19 cellular contexts compared by ENCODE assay signal in genomic region chr2:16129716-16130540, GRCh38.
DNase-seq lines count a peak whose midpoint lies in the region; ATAC-seq and TF ChIP-seq lines count a peak whose summit lies in the region.
"Had no signal": no experiment of that assay in that cellular context is flagged by ENCODE, and none has a peak within 500 bp of the region (broad histone marks: within the 10 kb centered on the region; RNA-seq: fewer than 3 reads in every experiment).

No MANE protein-coding gene starts in this region.

- peaks cover 24% of the 10 kb centered on the region for H3K4me1 ChIP-seq in BE2C
- H3K4me1 ChIP-seq in colonic mucosa, result no peaks in the 10 kb centered on the region
- no peaks in the 10 kb centered on the region for H3K4me1 ChIP-seq in esophagus muscularis mucosa
- no peaks in the 10 kb centered on the region for H3K4me1 ChIP-seq in CD8-positive, alpha-beta T cell (ENCODE audit: insufficient read depth, low read length)
- H3K4me1 ChIP-seq: A549, Caco-2 had no signal

- H3K27ac ChIP-seq in colonic mucosa, result no peak overlapping the region
- H3K27ac ChIP-seq in esophagus muscularis mucosa (replicated peaks in 1 of 4), result no peak overlapping the region
- no peak overlapping the region for H3K27ac ChIP-seq in CD8-positive, alpha-beta T cell (ENCODE audit: low read depth, low read length)
- H3K27ac ChIP-seq: A549, GM23248 had no signal

- POLR2A ChIA-PET in CD8-positive, alpha-beta T cell (lab: Charles Lee), result no interaction called here

- TF ChIP-seq CTCF in BE2C (IDR thresholded peaks at IDR 0.05; ENCODE audit: low read depth, low read length) (no peak), colonic mucosa (IDR thresholded peaks at IDR 0.05) (no peak), esophagus muscularis mucosa (IDR thresholded peaks at IDR 0.05) (no peak), osteocyte (IDR thresholded peaks at IDR 0.05) (no peak)
- no peak for TF ChIP-seq CTCF in CD8-positive, alpha-beta T cell (IDR thresholded peaks at IDR 0.05)

- no peak for TF ChIP-seq POLR2A in esophagus muscularis mucosa (IDR thresholded peaks at IDR 0.05; ENCODE audit: low read depth)

- no peak overlapping the region for H3K4me3 Mint-ChIP-seq in osteocyte (ENCODE audit: unreplicated experiment)
- H3K4me3 Mint-ChIP-seq in CD8-positive, alpha-beta T cell, result no peak overlapping the region
- H3K4me3 Mint-ChIP-seq: CD4-positive, alpha-beta memory T cell had no signal

- H3K4me3 ChIP-seq in BE2C (ENCODE audit: low read depth, low read length), result no peak overlapping the region
- no peak overlapping the region for H3K4me3 ChIP-seq in colonic mucosa
- no peak overlapping the region for H3K4me3 ChIP-seq in esophagus muscularis mucosa
- H3K4me3 ChIP-seq in CD8-positive, alpha-beta T cell (ENCODE audit: low read depth, low read length), result no peak overlapping the region
- H3K4me3 ChIP-seq: A549, GM23248 had no signal

- no peak overlapping the region for H3K9ac ChIP-seq in colonic mucosa (ENCODE audit: low read depth in 2 of 2, low read length in 2 of 2)
- H3K9ac ChIP-seq: GM23248 had no signal

- CTCF ChIA-PET in CD8-positive, alpha-beta T cell (lab: Charles Lee), result no interaction called here

- H3K27me3 ChIP-seq in BE2C (no peaks in the 10 kb centered on the region), colonic mucosa (no peaks in the 10 kb centered on the region), esophagus muscularis mucosa (peaks cover 0 to 3% (median 0%) of the 10 kb centered on the region in 4 donors)
- H3K27me3 ChIP-seq in CD8-positive, alpha-beta T cell (ENCODE audit: insufficient read depth, low read length), result no peaks in the 10 kb centered on the region

- ATAC-seq in HG02981 (IDR thresholded peaks at IDR 0.05; ENCODE audit: unreplicated experiment), result no peak
- ATAC-seq in CD8-positive, alpha-beta T cell, result no peak
- no peak for ATAC-seq in HG02763 (IDR thresholded peaks at IDR 0.05; ENCODE audit: unreplicated experiment)
- ATAC-seq: A549 had no signal

- H3K9me3 ChIP-seq in BE2C (peaks cover 14% of the 10 kb centered on the region), colonic mucosa (no peaks in the 10 kb centered on the region), esophagus muscularis mucosa (no peaks in the 10 kb centered on the region)
- H3K9me3 ChIP-seq in CD8-positive, alpha-beta T cell (ENCODE audit: low read length), result no peaks in the 10 kb centered on the region
- H3K9me3 ChIP-seq: A549, Caco-2 had no signal

- WGBS in esophagus muscularis mucosa, result 93% methylated on average over 8 of the region's 8 CpGs

- H3K36me3 ChIP-seq in BE2C (no peaks in the 10 kb centered on the region), colonic mucosa (no peaks in the 10 kb centered on the region), esophagus muscularis mucosa (no peaks in the 10 kb centered on the region)
- H3K36me3 ChIP-seq in CD8-positive, alpha-beta T cell (ENCODE audit: insufficient read depth, low read length), result no peaks in the 10 kb centered on the region

- intact Hi-C loops in colonic mucosa (cut with DNase I) (no loop called here), esophagus muscularis mucosa (cut with DNase I) (no loop called here)
- intact Hi-C loops in CD8-positive, alpha-beta T cell (cut with DNase I, micrococcal nuclease), result no loop called here

- no peaks in the 10 kb centered on the region for H3K36me3 Mint-ChIP-seq in osteocyte (ENCODE audit: unreplicated experiment)
- H3K36me3 Mint-ChIP-seq in CD8-positive, alpha-beta T cell, result no peaks in the 10 kb centered on the region
- H3K36me3 Mint-ChIP-seq: CD4-positive, alpha-beta memory T cell had no signal

- H3K4me1 Mint-ChIP-seq in osteocyte (ENCODE audit: unreplicated experiment), result no peaks in the 10 kb centered on the region
- no peaks in the 10 kb centered on the region for H3K4me1 Mint-ChIP-seq in CD8-positive, alpha-beta T cell (ENCODE audit: low read depth)
- H3K4me1 Mint-ChIP-seq: CD4-positive, alpha-beta memory T cell had no signal

- no peak for TF ChIP-seq EP300 in esophagus muscularis mucosa (IDR thresholded peaks at IDR 0.05)

- peak; percentile 96 for DNase-seq in BE2C
- peak; percentile 7 for DNase-seq in colonic mucosa
- peak; percentile 47 for DNase-seq in esophagus muscularis mucosa (ENCODE audit: extremely low spot score)
- peak; percentile 34 for DNase-seq in osteocyte (ENCODE audit: extremely low spot score, unreplicated experiment)
- DNase-seq in CD8-positive, alpha-beta T cell, result no peak
- DNase-seq: 8988T; ACHN; AML-193; C1 segment of cervical spinal cord; Caco-2; CD4-positive, alpha-beta memory T cell; DMS153; DND-41; GM23248; H7; HCEC 1CT had no signal

- H3K27me3 Mint-ChIP-seq in osteocyte (ENCODE audit: unreplicated experiment), result no peaks in the 10 kb centered on the region
- H3K27me3 Mint-ChIP-seq in CD8-positive, alpha-beta T cell (ENCODE audit: low read depth), result peaks cover 3% of the 10 kb centered on the region
- H3K27me3 Mint-ChIP-seq: CD4-positive, alpha-beta memory T cell had no signal

- no peak overlapping the region for H3K27ac Mint-ChIP-seq in osteocyte (ENCODE audit: unreplicated experiment)
- H3K27ac Mint-ChIP-seq in CD8-positive, alpha-beta T cell, result no peak overlapping the region
- H3K27ac Mint-ChIP-seq: CD4-positive, alpha-beta memory T cell had no signal

- H3K9me3 Mint-ChIP-seq in osteocyte (ENCODE audit: unreplicated experiment), result peaks cover 22% of the 10 kb centered on the region
- no peaks in the 10 kb centered on the region for H3K9me3 Mint-ChIP-seq in CD8-positive, alpha-beta T cell

Comparison
In these comparisons a context has a peak if more than half of its experiments do, and no peak if none do; other contexts are left out.
1. DNase-seq: peak in BE2C (single experiment), colonic mucosa (single experiment), esophagus muscularis mucosa (single experiment) and osteocyte (single experiment); none in CD8-positive, alpha-beta T cell (0 of 7).